Comparison of ENCODE assay signal across 9 cellular contexts in the genomic region with DNA sequence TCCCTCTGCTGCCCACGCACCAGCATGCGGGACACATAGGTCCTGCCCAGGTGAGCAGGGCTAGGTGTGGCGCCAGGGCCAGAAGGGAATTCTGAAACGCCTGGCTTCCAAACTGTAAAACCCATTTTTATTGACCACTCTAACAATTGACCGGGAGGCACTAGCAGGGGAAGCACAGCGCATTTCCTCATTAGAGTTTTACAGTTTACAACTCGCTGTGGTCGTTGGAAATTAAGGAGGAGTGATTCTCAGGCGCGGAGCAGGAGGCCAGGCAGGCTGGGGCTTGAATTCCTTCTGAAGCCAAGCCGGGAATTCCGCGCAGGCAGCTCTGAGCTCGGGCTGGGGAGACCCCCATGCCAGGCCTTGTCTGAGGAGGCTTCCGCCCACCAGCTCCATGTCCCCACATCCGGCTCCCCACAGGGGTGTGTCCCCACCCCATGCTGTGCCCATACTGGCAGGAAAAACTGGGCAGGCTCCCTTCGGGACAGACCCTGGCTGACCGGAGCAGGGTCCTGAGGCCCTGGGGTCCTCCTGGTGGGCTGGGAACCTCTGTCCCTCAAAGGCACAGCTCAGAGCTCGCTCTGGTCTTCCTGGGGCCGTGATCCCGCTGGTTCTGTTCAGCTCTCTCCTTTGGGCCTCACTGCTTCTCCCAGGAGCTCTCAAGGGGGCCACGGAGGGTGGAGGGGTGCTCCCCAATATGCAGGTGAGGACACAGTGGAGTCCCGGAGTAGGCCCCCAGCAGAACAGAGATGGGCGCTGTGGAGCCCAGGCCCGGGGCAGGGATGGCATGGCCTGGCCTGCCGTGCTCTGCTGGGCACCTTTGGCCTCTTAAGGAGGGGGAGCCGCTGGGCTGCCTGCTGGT. TPM values are rescaled to one million over a fixed set of nuclear protein-coding genes. Genes with fewer than 3 reads are reported as not detected.
DNase-seq lines count a peak whose midpoint lies in the region; ATAC-seq and TF ChIP-seq lines count a peak whose summit lies in the region.
"Had no signal": no experiment of that assay in that cellular context is flagged by ENCODE, and none has a peak within 500 bp of the region (broad histone marks: within the 10 kb centered on the region; RNA-seq: fewer than 3 reads in every experiment).

No MANE protein-coding gene starts in this region.

- DNase-seq in DMS 273 (lab: John Stamatoyannopoulos, UW; ENCODE audit: unreplicated experiment) (peak; percentile 44), DMS 273 treated with DMSO at 0.1 percent for 48 hours (lab: John Stamatoyannopoulos, UW) (no peak), RWPE2 (ENCODE audit: low spot score) (no peak), right cardiac atrium (peak; percentile 30 to 65 (median 54)), COR-L47 (lab: John Stamatoyannopoulos, UW) (no peak), sciatic nerve (ENCODE audit: low spot score) (no peak)
- DNase-seq: GOT3 had no signal

- 58% methylated on average over 27 of the region's 27 CpGs for WGBS in right cardiac atrium

- H3K27me3 ChIP-seq in RWPE2 (ENCODE audit: insufficient read depth, poor library complexity, severe bottlenecking) (peaks cover 4% of the 10 kb centered on the region), right cardiac atrium (ENCODE audit: control insufficient read depth, insufficient read depth) (no peaks in the 10 kb centered on the region), skeletal muscle tissue (ENCODE audit: control insufficient read depth in 3 of 3, insufficient read depth in 3 of 3, low read length in 3 of 3) (peaks cover 30 to 83% (median 66%) of the 10 kb centered on the region in 3 donors)

- peaks cover 14% of the 10 kb centered on the region for H3K4me1 ChIP-seq in RWPE2 (ENCODE audit: insufficient read depth, poor library complexity, severe bottlenecking)
- H3K4me1 ChIP-seq in right cardiac atrium (ENCODE audit: control insufficient read depth, insufficient read depth, low read length) = no peaks in the 10 kb centered on the region
- peaks cover 43 to 54% (median 51%) of the 10 kb centered on the region in 3 donors for H3K4me1 ChIP-seq in skeletal muscle tissue (ENCODE audit: control insufficient read depth in 3 of 3, insufficient read depth in 3 of 3, low read length in 3 of 3)

- peak; percentile 3; the same call in 1 of the 3 replicates for ATAC-seq in RWPE2 (ENCODE audit: low read depth)
- ATAC-seq in right cardiac atrium = no peak
- ATAC-seq in GM21526 (IDR thresholded peaks at IDR 0.05; ENCODE audit: low FRiP score, unreplicated experiment) = no peak
- no peak for ATAC-seq in sciatic nerve

- H3K27ac ChIP-seq in RWPE2 (ENCODE audit: poor library complexity, severe bottlenecking) = peak overlapping the region; percentile 32
- no peak overlapping the region for H3K27ac ChIP-seq in right cardiac atrium (ENCODE audit: low read length)
- peak overlapping the region; percentile 62 for H3K27ac ChIP-seq in skeletal muscle tissue (ENCODE audit: low read depth, low read length)

- peak overlapping the region; percentile 44 for H3K4me3 ChIP-seq in RWPE2 (ENCODE audit: severe bottlenecking)
- H3K4me3 ChIP-seq in right cardiac atrium (ENCODE audit: low read length) = no peak overlapping the region
- H3K4me3 ChIP-seq in skeletal muscle tissue (ENCODE audit: low read length in 3 of 3) = peak overlapping the region in 1 of 3 donors; percentile 4

- H3K9me3 ChIP-seq in RWPE2 (ENCODE audit: severe bottlenecking) (no peaks in the 10 kb centered on the region), right cardiac atrium (ENCODE audit: control insufficient read depth, low read length) (no peaks in the 10 kb centered on the region), skeletal muscle tissue (ENCODE audit: control insufficient read depth in 3 of 3, low read length in 3 of 3) (no peaks in the 10 kb centered on the region)

- intact Hi-C loops in right cardiac atrium (cut with DNase I) (loop anchor here in 2 of 4 donors (5.0 to 10.0 kb wide), 2 partner anchors 102 to 104 kb away; no protein-coding TSS in a partner anchor), sciatic nerve (cut with DNase I) (loop anchor here (5.0 kb wide), 1 partner anchor 104 kb away; no protein-coding TSS in a partner anchor)

- TF ChIP-seq CTCF in RWPE2 (IDR thresholded peaks at IDR 0.05; ENCODE audit: poor library complexity, severe bottlenecking) = no peak

- peak overlapping the region in 2 of 3 donors; percentile 38 to 70 for H3K9ac ChIP-seq in skeletal muscle tissue (ENCODE audit: low read depth in 1 of 3, low read length in 3 of 3)

- H3K36me3 ChIP-seq in RWPE2 (ENCODE audit: low read depth) (no peaks in the 10 kb centered on the region), skeletal muscle tissue (ENCODE audit: control insufficient read depth in 3 of 3, insufficient read depth in 3 of 3, low read length in 3 of 3) (no peaks in the 10 kb centered on the region)

RNA-seq across cellular contexts. Expression of gene NRARP, which starts 1.2 kb away (rescaled TPM):
- total RNA-seq in right cardiac atrium (10 to 100 TPM in 1 of 4 donors, 1 to 10 TPM in 3; 4.5 to 14.5 (median 7.9) TPM), skeletal muscle tissue (2.1 TPM), sciatic nerve (18.5 TPM)
- polyA plus RNA-seq in right cardiac atrium = 4.2 TPM

RNA-seq across cellular contexts. Expression of gene TOR4A, which starts 25.7 kb away (rescaled TPM):
- total RNA-seq in right cardiac atrium (10 to 100 TPM; 10.9 to 17.2 (median 13.1) TPM), skeletal muscle tissue (2.1 TPM), sciatic nerve (4.0 TPM)
- polyA plus RNA-seq in right cardiac atrium = 6.2 TPM

RNA-seq across cellular contexts. Expression of gene NELFB, which starts 48.1 kb away (rescaled TPM):
- total RNA-seq in right cardiac atrium (10 to 100 TPM; 34.8 to 38.6 (median 37.1) TPM), skeletal muscle tissue (33.9 TPM), sciatic nerve (38.9 TPM)
- polyA plus RNA-seq in right cardiac atrium = 33.8 TPM

RNA-seq across cellular contexts. Expression of gene STPG3, which starts 52.2 kb away (rescaled TPM):
- total RNA-seq in right cardiac atrium = under 1 TPM in 3 of 4 donors, not detected in 1; 0.31 to 0.46 (median 0.32) TPM
- polyA plus RNA-seq in right cardiac atrium = 0.23 TPM
- total RNA-seq in skeletal muscle tissue = not detected
- not detected for total RNA-seq in sciatic nerve

Comparison
In these comparisons a context has a peak if more than half of its experiments do, and no peak if none do; other contexts are left out.
1. DNase-seq: peak in DMS 273 (single experiment) and right cardiac atrium (3 of 3); none in DMS 273 treated with DMSO at 0.1 percent for 48 hours (single experiment), RWPE2 (single experiment), COR-L47 (single experiment) and sciatic nerve (single experiment).